Comparison of ENCODE assay signal across 26 cellular contexts in genomic region chr22:37033605-37034430, GRCh38. TPM values are rescaled to one million over a fixed set of nuclear protein-coding genes. Genes with fewer than 3 reads are reported as not detected.
A peak's percentile ranks its signal among the peaks of the same experiment; 100 is the strongest.
DNase-seq lines count a peak whose midpoint lies in the region; ATAC-seq, FAIRE-seq and TF ChIP-seq lines count a peak whose summit lies in the region.
"Had no signal": no experiment of that assay in that cellular context is flagged by ENCODE, and none has a peak within 500 bp of the region (broad histone marks: within the 10 kb centered on the region; RNA-seq: fewer than 3 reads in every experiment).

No MANE protein-coding gene starts in this region.

- BruUV-seq in Calu3 (replicated peaks; lab: Mats Ljungman, UMichigan): TSS peak; percentile 16

- H3K27me3 ChIP-seq in body of pancreas (no peaks in the 10 kb centered on the region), right lobe of liver (no peaks in the 10 kb centered on the region), small intestine (ENCODE audit: control insufficient read depth in 2 of 2, insufficient read depth in 2 of 2, low read length in 2 of 2) (peaks cover 0 to 5% of the 10 kb centered on the region in 2 donors), vagina (no peaks in the 10 kb centered on the region)
- H3K27me3 ChIP-seq in naive thymus-derived CD4-positive, alpha-beta T cell (ENCODE audit: control insufficient read depth in 2 of 2, insufficient read depth in 2 of 2, low read length in 2 of 2): no peaks in the 10 kb centered on the region

- H3K36me3 Mint-ChIP-seq in Calu3 (ENCODE audit: insufficient read depth, unreplicated experiment): peaks cover 42% of the 10 kb centered on the region
- no peaks in the 10 kb centered on the region for H3K36me3 Mint-ChIP-seq in naive thymus-derived CD4-positive, alpha-beta T cell
- H3K36me3 Mint-ChIP-seq: memory B cell, natural killer cell had no signal

- TF ChIP-seq POLR2A in body of pancreas (IDR thresholded peaks at IDR 0.05) (no peak), right lobe of liver (IDR thresholded peaks at IDR 0.05) (peak; percentile 84), vagina (IDR thresholded peaks at IDR 0.05) (no peak)

- peaks cover 52% of the 10 kb centered on the region for H3K4me1 Mint-ChIP-seq in Calu3 (ENCODE audit: low read depth, unreplicated experiment)
- peaks cover 0 to 1% (median 0%) of the 10 kb centered on the region in 7 donors for H3K4me1 Mint-ChIP-seq in naive thymus-derived CD4-positive, alpha-beta T cell
- H3K4me1 Mint-ChIP-seq: memory B cell, natural killer cell had no signal

- POLR2A ChIA-PET in naive thymus-derived CD4-positive, alpha-beta T cell (lab: Charles Lee): no interaction called here

- H3K4me3 Mint-ChIP-seq in Calu3 (ENCODE audit: low read depth, unreplicated experiment): peak overlapping the region; percentile 63
- no peak overlapping the region for H3K4me3 Mint-ChIP-seq in naive thymus-derived CD4-positive, alpha-beta T cell
- H3K4me3 Mint-ChIP-seq: memory B cell; natural killer cell; T-helper 2 cell treated with Interferon-gamma antibody and Interleukin-4, amounts not matched to agents 5 μg/mL and 100 μg/mL, for 36 hours had no signal

- no peak for DNase-seq in Calu3
- no peak for DNase-seq in body of pancreas
- peak; percentile 75 to 88 (median 83) for DNase-seq in right lobe of liver
- peak; percentile 82 for DNase-seq in small intestine
- DNase-seq in naive thymus-derived CD4-positive, alpha-beta T cell: no peak
- DNase-seq in T-helper 1 cell: no peak
- no peak for DNase-seq in vagina (ENCODE audit: extremely low spot score in 2 of 2)
- no peak for DNase-seq in kidney tubule cell (ENCODE audit: low spot score)
- DNase-seq: activated CD4-positive, alpha-beta T cell treated with anti-CD3 and anti-CD28 coated beads, Interleukin-2, amount 50 U/mL, for 1 hour; HCEC 1CT; islet precursor cell; natural killer cell; NCI-H1436 treated with DMSO at 0.1 percent for 48 hours; NCI-H510A; stimulated activated naive CD8-positive, alpha-beta T cell treated with anti-CD3 and anti-CD28 coated beads, Interleukin-15, Interleukin-2, amounts not matched to agents 100 U/mL and 50 U/mL, for 24 hours; tibial artery; WERI-Rb-1 had no signal

- H3K4me1 ChIP-seq in body of pancreas (peaks cover 41% of the 10 kb centered on the region), right lobe of liver (peaks cover 0 to 62% (median 26%) of the 10 kb centered on the region in 4 donors), small intestine (ENCODE audit: control insufficient read depth in 2 of 2, insufficient read depth in 1 of 2, low read depth in 1 of 2, low read length in 1 of 2) (peaks cover 3 to 8% of the 10 kb centered on the region in 2 donors), vagina (peaks cover 16% of the 10 kb centered on the region)
- H3K4me1 ChIP-seq in naive thymus-derived CD4-positive, alpha-beta T cell (ENCODE audit: control insufficient read depth in 2 of 2, insufficient read depth in 2 of 2, low read length in 2 of 2): no peaks in the 10 kb centered on the region
- H3K4me1 ChIP-seq: prostate gland had no signal

- H3K4me3 ChIP-seq in body of pancreas: no peak overlapping the region
- peak overlapping the region; percentile 8 to 50 (median 37) for H3K4me3 ChIP-seq in right lobe of liver
- H3K4me3 ChIP-seq in small intestine (ENCODE audit: low read depth in 1 of 2, low read length in 2 of 2): no peak overlapping the region
- H3K4me3 ChIP-seq in naive thymus-derived CD4-positive, alpha-beta T cell (ENCODE audit: low read length): no peak overlapping the region
- H3K4me3 ChIP-seq in vagina: no peak overlapping the region
- H3K4me3 ChIP-seq: K562, prostate gland, SK-N-MC, skin epidermis, tibial artery had no signal

- no peak for TF ChIP-seq CTCF in Calu3 (IDR thresholded peaks at IDR 0.05; ENCODE audit: unreplicated experiment)
- no peak for TF ChIP-seq CTCF in body of pancreas (IDR thresholded peaks at IDR 0.05)
- TF ChIP-seq CTCF in right lobe of liver (IDR thresholded peaks at IDR 0.05): no peak
- TF ChIP-seq CTCF in vagina (IDR thresholded peaks at IDR 0.05): no peak

- no peaks in the 10 kb centered on the region for H3K9me3 Mint-ChIP-seq in Calu3 (ENCODE audit: low read depth, unreplicated experiment)
- no peaks in the 10 kb centered on the region for H3K9me3 Mint-ChIP-seq in naive thymus-derived CD4-positive, alpha-beta T cell
- H3K9me3 Mint-ChIP-seq: activated T-helper 2 cell treated with anti-CD3 and anti-CD28 coated beads, Interferon-gamma antibody, Interleukin-2, Interleukin-4, amounts not matched to agents 10 μg/mL and 5 μg/mL and 100 μg/mL, durations not matched to agents 14 hours and 24 hours and 36 hours; memory B cell; natural killer cell; T-helper 2 cell treated with Interferon-gamma antibody and Interleukin-4, amounts not matched to agents 5 μg/mL and 100 μg/mL, for 36 hours had no signal

- no peaks in the 10 kb centered on the region for H3K9me3 ChIP-seq in body of pancreas
- H3K9me3 ChIP-seq in right lobe of liver: no peaks in the 10 kb centered on the region
- no peaks in the 10 kb centered on the region for H3K9me3 ChIP-seq in small intestine (ENCODE audit: control insufficient read depth, low read depth)
- no peaks in the 10 kb centered on the region for H3K9me3 ChIP-seq in naive thymus-derived CD4-positive, alpha-beta T cell (ENCODE audit: control insufficient read depth in 2 of 3, low read length in 3 of 3)
- H3K9me3 ChIP-seq in vagina: no peaks in the 10 kb centered on the region
- H3K9me3 ChIP-seq: prostate gland, tibial artery had no signal

- no peak for FAIRE-seq in small intestine (lab: Jason Lieb, UNC)
- FAIRE-seq: K562, RCC 7860 had no signal

- H3K27me3 Mint-ChIP-seq in Calu3 (ENCODE audit: unreplicated experiment): no peaks in the 10 kb centered on the region
- peaks cover 7 to 19% (median 14%) of the 10 kb centered on the region in 5 donors for H3K27me3 Mint-ChIP-seq in naive thymus-derived CD4-positive, alpha-beta T cell

- H3K27ac ChIP-seq in body of pancreas: peak overlapping the region in 3 of 4 donors; percentile 82 to 94 (median 94)
- peak overlapping the region; percentile 66 to 89 (median 69) for H3K27ac ChIP-seq in right lobe of liver
- peak overlapping the region; percentile 50 to 86 for H3K27ac ChIP-seq in small intestine (ENCODE audit: low read depth in 1 of 2, low read length in 1 of 2)
- H3K27ac ChIP-seq in naive thymus-derived CD4-positive, alpha-beta T cell (ENCODE audit: low read depth, low read length): no peak overlapping the region
- no peak overlapping the region for H3K27ac ChIP-seq in vagina
- H3K27ac ChIP-seq: C4-2B, prostate gland, SK-N-MC, tibial artery, WERI-Rb-1 had no signal

- CTCF ChIA-PET in Calu3 (lab: Charles Lee): interaction anchor here (1.0 to 4.5 kb wide), 4 partner anchors 11 to 21 kb away, joined by 4 to 46 read pairs (median 8); partner anchors contain the start of gene KCTD17
- CTCF ChIA-PET in naive thymus-derived CD4-positive, alpha-beta T cell (lab: Charles Lee): no interaction called here

- intact Hi-C loops in Calu3 (cut with micrococcal nuclease; ENCODE audit: unreplicated experiment): no loop called here
- intact Hi-C loops in body of pancreas (cut with DNase I): no loop called here
- intact Hi-C loops in right lobe of liver (cut with DNase I): no loop called here
- intact Hi-C loops in naive thymus-derived CD4-positive, alpha-beta T cell (cut with micrococcal nuclease): no loop called here
- intact Hi-C loops in vagina (cut with DNase I): no loop called here

- WGBS in body of pancreas, 2 donors: 73 to 79% methylated on average over 23 of the region's 23 CpGs
- 32% methylated on average over 7 of the region's 23 CpGs for whole genome bisulfite sequencing in right lobe of liver (ENCODE audit: insufficient coverage, low coverage, low lambda C conversion rate, missing lambda C conversion rate)
- 47 to 73% (median 57%) methylated on average over 23 of the region's 23 CpGs for WGBS in small intestine, 3 donors

- H3K27ac Mint-ChIP-seq in Calu3 (ENCODE audit: unreplicated experiment): peak overlapping the region; percentile 100
- no peak overlapping the region for H3K27ac Mint-ChIP-seq in naive thymus-derived CD4-positive, alpha-beta T cell
- H3K27ac Mint-ChIP-seq: activated T-helper 2 cell treated with anti-CD3 and anti-CD28 coated beads, Interferon-gamma antibody, Interleukin-2, Interleukin-4, amounts not matched to agents 10 μg/mL and 5 μg/mL and 100 μg/mL, durations not matched to agents 14 hours and 24 hours and 36 hours; memory B cell; natural killer cell; T-helper 2 cell treated with Interferon-gamma antibody and Interleukin-4, amounts not matched to agents 5 μg/mL and 100 μg/mL, for 36 hours had no signal

- ATAC-seq in body of pancreas: no peak
- peak; percentile 61 to 75 (median 69) for ATAC-seq in right lobe of liver
- no peak for ATAC-seq in naive thymus-derived CD4-positive, alpha-beta T cell
- ATAC-seq: K562; natural killer cell; stimulated activated naive CD8-positive, alpha-beta T cell treated with anti-CD3 and anti-CD28 coated beads, Interleukin-15, Interleukin-2, amounts not matched to agents 100 U/mL and 50 U/mL, for 24 hours had no signal

- H3K36me3 ChIP-seq in body of pancreas (replicated peaks in 1 of 2; ENCODE audit: insufficient read depth in 1 of 2, low read depth in 2 of 2) (peaks cover 0 to 6% of the 10 kb centered on the region in 2 donors), right lobe of liver (peaks cover 0 to 16% (median 7%) of the 10 kb centered on the region in 4 donors), small intestine (ENCODE audit: control insufficient read depth in 2 of 2, insufficient read depth in 2 of 2, low read length in 2 of 2) (peaks cover 2 to 8% of the 10 kb centered on the region in 2 donors), vagina (peaks cover 0 to 12% of the 10 kb centered on the region in 2 donors)
- no peaks in the 10 kb centered on the region for H3K36me3 ChIP-seq in naive thymus-derived CD4-positive, alpha-beta T cell (ENCODE audit: control insufficient read depth in 2 of 3, insufficient read depth in 3 of 3, low read length in 3 of 3)

RNA-seq across cellular contexts. Expression of gene MPST, which starts 14.3 kb away (rescaled TPM):
- total RNA-seq in Calu3 (2022) (60.8 and 73.0 TPM in 2 replicates), body of pancreas (100 to 1,000 TPM; 173 TPM), right lobe of liver (100 to 1,000 TPM; 153 to 301 (median 214) TPM), vagina (126 TPM)
- 100 to 1,000 TPM; 213 to 549 (median 397) TPM for polyA plus RNA-seq in small intestine
- 10 to 100 TPM in 2 of 5 experiments, 1 to 10 TPM in 2, under 1 TPM in 1; 0.65 to 22.3 (median 5.9) TPM for total RNA-seq in naive thymus-derived CD4-positive, alpha-beta T cell
- polyA plus RNA-seq in naive thymus-derived CD4-positive, alpha-beta T cell: under 1 TPM; 0.51 to 0.53 TPM

RNA-seq across cellular contexts. Expression of gene TST, which starts 14.6 kb away (rescaled TPM):
- total RNA-seq in Calu3 (2022): 52.2 and 64.7 TPM in 2 replicates
- total RNA-seq in body of pancreas: 10 to 100 TPM; 73.8 to 91.1 TPM
- 100 to 1,000 TPM; 223 to 355 (median 321) TPM for total RNA-seq in right lobe of liver
- 100 to 1,000 TPM; 201 to 526 (median 507) TPM for polyA plus RNA-seq in small intestine
- total RNA-seq in naive thymus-derived CD4-positive, alpha-beta T cell: 1 to 10 TPM in 2 of 5 experiments, under 1 TPM in 3; 0.22 to 6.1 (median 0.48) TPM
- polyA plus RNA-seq in naive thymus-derived CD4-positive, alpha-beta T cell: under 1 TPM in 1 of 2 donors, not detected in 1; 0.34 TPM
- total RNA-seq in vagina: 50.8 TPM

RNA-seq across cellular contexts. Expression of gene KCTD17, which starts 17.7 kb away (rescaled TPM):
- 19.6 and 19.8 TPM in 2 replicates for total RNA-seq in Calu3 (2022)
- total RNA-seq in body of pancreas: 1 to 10 TPM; 3.6 to 8.3 TPM
- total RNA-seq in right lobe of liver: 1 to 10 TPM; 2.0 to 9.7 (median 4.4) TPM
- polyA plus RNA-seq in small intestine: 10 to 100 TPM in 1 of 3 donors, 1 to 10 TPM in 2; 3.6 to 18.8 (median 9.7) TPM
- 10 to 100 TPM; 19.8 to 44.5 (median 24.9) TPM for total RNA-seq in naive thymus-derived CD4-positive, alpha-beta T cell
- polyA plus RNA-seq in naive thymus-derived CD4-positive, alpha-beta T cell: 10 to 100 TPM; 10.3 to 10.8 TPM
- 27.5 TPM for total RNA-seq in vagina

Comparison
In these comparisons a context has a peak if more than half of its experiments do, and no peak if none do; other contexts are left out.
1. DNase-seq: peak in right lobe of liver (3 of 3) and small intestine (single experiment); none in Calu3 (single experiment), body of pancreas (0 of 4), naive thymus-derived CD4-positive, alpha-beta T cell (0 of 9), T-helper 1 cell (0 of 5), vagina (0 of 2) and kidney tubule cell (single experiment).
2. ATAC-seq: peak in right lobe of liver (4 of 4); none in body of pancreas (single experiment) and naive thymus-derived CD4-positive, alpha-beta T cell (single experiment).
3. H3K27ac ChIP-seq: peak in body of pancreas (3 of 4), right lobe of liver (3 of 3) and small intestine (2 of 2); none in naive thymus-derived CD4-positive, alpha-beta T cell (single experiment) and vagina (single experiment).
4. H3K4me3 ChIP-seq: peak in right lobe of liver (3 of 3); none in body of pancreas (0 of 2), small intestine (0 of 2), naive thymus-derived CD4-positive, alpha-beta T cell (single experiment) and vagina (0 of 2).